8 cellular contexts compared by ENCODE assay signal in genomic region chr19:12778020-12778904, GRCh38. TPM values are rescaled to one million over a fixed set of nuclear protein-coding genes. Genes with fewer than 3 reads are reported as not detected.
DNase-seq lines count a peak whose midpoint lies in the region; ATAC-seq and TF ChIP-seq lines count a peak whose summit lies in the region.

No MANE protein-coding gene starts in this region.

- no peaks in the 10 kb centered on the region for H3K36me3 ChIP-seq in thoracic aorta

- H3K27ac ChIP-seq in epithelial cell of prostate (peak overlapping the region; percentile 92), thoracic aorta (peak overlapping the region; percentile 94 to 95)

- H3K4me1 ChIP-seq in thoracic aorta (ENCODE audit: control insufficient read depth in 1 of 2, low read depth in 2 of 2) = peaks cover 18 to 61% of the 10 kb centered on the region in 2 donors

- H3K4me3 ChIP-seq in thoracic aorta = peak overlapping the region; percentile 85

- no peaks in the 10 kb centered on the region for H3K27me3 ChIP-seq in thoracic aorta (replicated peaks; ENCODE audit: insufficient read depth)

- no peak for TF ChIP-seq CTCF in thoracic aorta (IDR thresholded peaks at IDR 0.05)

- DNase-seq in activated CD4-positive, alpha-beta T cell treated with anti-CD3 and anti-CD28 coated beads for 48 hours = peak; percentile 61
- no peak for DNase-seq in activated CD4-positive, alpha-beta T cell treated with anti-CD3 and anti-CD28 coated beads, Interleukin-2, amount 50 U/mL, for 4 hours
- DNase-seq in NCI-H2081 (lab: John Stamatoyannopoulos, UW) (peak; percentile 85 to 91), epithelial cell of prostate (ENCODE audit: low read depth, low spot score) (no peak), mucosa of gallbladder (ENCODE audit: low spot score) (peak; percentile 57), thoracic aorta (ENCODE audit: low spot score) (no peak), GOT3 (lab: John Stamatoyannopoulos, UW) (no peak)
- peak; percentile 64 to 70 for DNase-seq in activated CD4-positive, alpha-beta T cell treated with anti-CD3 and anti-CD28 coated beads, Interleukin-2, amount 50 U/mL, for 48 hours

- H3K9me3 ChIP-seq in thoracic aorta = no peaks in the 10 kb centered on the region

- ATAC-seq in thoracic aorta (ENCODE audit: insufficient number of reproducible peaks, low FRiP score, low read depth) = no peak

RNA-seq across cellular contexts. Expression of gene HOOK2, which starts 2.9 kb away (rescaled TPM):
- total RNA-seq in mucosa of gallbladder = 128 TPM
- 100 to 1,000 TPM in 1 of 2 donors, 10 to 100 TPM in 1; 22.6 to 102 TPM for total RNA-seq in thoracic aorta

RNA-seq across cellular contexts. Expression of gene JUNB, which starts 13.0 kb away (rescaled TPM):
- total RNA-seq in mucosa of gallbladder (119 TPM), thoracic aorta (1,000 to 10,000 TPM in 1 of 2 donors, 100 to 1,000 TPM in 1; 698 to 2,087 TPM)

RNA-seq across cellular contexts. Expression of gene PRDX2, which starts 23.3 kb away (rescaled TPM):
- total RNA-seq in mucosa of gallbladder = 319 TPM
- total RNA-seq in thoracic aorta = 100 to 1,000 TPM; 107 to 235 TPM

RNA-seq across cellular contexts. Expression of gene THSD8, which starts 23.6 kb away (rescaled TPM):
- total RNA-seq in mucosa of gallbladder (4.1 TPM), thoracic aorta (not detected)

RNA-seq across cellular contexts. Expression of gene BEST2, which starts 26.7 kb away (rescaled TPM):
- total RNA-seq in mucosa of gallbladder (not detected), thoracic aorta (not detected)

Comparison
In these comparisons a context has a peak if more than half of its experiments do, and no peak if none do; other contexts are left out.
1. DNase-seq: peak in activated CD4-positive, alpha-beta T cell treated with anti-CD3 and anti-CD28 coated beads for 48 hours (single experiment), NCI-H2081 (2 of 2), activated CD4-positive, alpha-beta T cell treated with anti-CD3 and anti-CD28 coated beads, Interleukin-2, amount 50 U/mL, for 48 hours (2 of 2) and mucosa of gallbladder (single experiment); none in activated CD4-positive, alpha-beta T cell treated with anti-CD3 and anti-CD28 coated beads, Interleukin-2, amount 50 U/mL, for 4 hours (0 of 2), epithelial cell of prostate (single experiment), thoracic aorta (single experiment) and GOT3 (single experiment).